In the genomic region with DNA sequence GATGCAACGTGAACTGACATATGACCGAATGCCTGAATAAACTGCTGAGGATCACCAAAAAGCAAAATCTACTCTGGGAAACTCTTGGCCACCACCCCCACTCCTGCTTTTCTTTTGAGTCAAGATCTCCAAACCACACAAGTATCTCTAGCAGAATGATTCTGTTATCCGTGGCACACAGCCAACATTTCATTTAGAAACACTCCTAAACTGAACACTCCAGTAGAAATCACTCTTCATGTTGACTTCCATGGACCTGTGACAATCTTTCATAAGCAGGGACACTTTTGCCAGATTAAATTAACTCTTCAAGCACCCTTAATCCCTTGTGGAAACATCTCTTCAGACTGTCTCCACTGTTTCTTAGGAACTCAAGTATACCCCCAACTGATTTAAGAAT, we compare ENCODE assay signal across 11 cellular contexts. TPM values are rescaled to one million over a fixed set of nuclear protein-coding genes. Genes with fewer than 3 reads are reported as not detected.
DNase-seq lines count a peak whose midpoint lies in the region; ATAC-seq and TF ChIP-seq lines count a peak whose summit lies in the region.
"Had no signal": no experiment of that assay in that cellular context is flagged by ENCODE, and none has a peak within 500 bp of the region (broad histone marks: within the 10 kb centered on the region; RNA-seq: fewer than 3 reads in every experiment).

No MANE protein-coding gene starts in this region.

- H3K27ac Mint-ChIP-seq in naive thymus-derived CD4-positive, alpha-beta T cell: no peak overlapping the region
- H3K27ac Mint-ChIP-seq: T-cell had no signal

- no peak overlapping the region for H3K4me3 ChIP-seq in fibroblast of mammary gland (ENCODE audit: control insufficient read depth, low read depth, low read length)
- H3K4me3 ChIP-seq in naive thymus-derived CD4-positive, alpha-beta T cell (ENCODE audit: low read length): no peak overlapping the region

- H3K4me1 ChIP-seq in naive thymus-derived CD4-positive, alpha-beta T cell (ENCODE audit: control insufficient read depth in 2 of 2, insufficient read depth in 2 of 2, low read length in 2 of 2): no peaks in the 10 kb centered on the region

- no peaks in the 10 kb centered on the region for H3K9me3 ChIP-seq in naive thymus-derived CD4-positive, alpha-beta T cell (ENCODE audit: control insufficient read depth in 2 of 3, low read length in 3 of 3)

- no peak overlapping the region for H3K4me3 Mint-ChIP-seq in naive thymus-derived CD4-positive, alpha-beta T cell
- H3K4me3 Mint-ChIP-seq: T-cell had no signal

- no peak for TF ChIP-seq CTCF in fibroblast of mammary gland (conservative IDR thresholded peaks at IDR 0.05; ENCODE audit: control insufficient read depth, insufficient read depth, low read depth, low read length)

- H3K27me3 ChIP-seq in naive thymus-derived CD4-positive, alpha-beta T cell (ENCODE audit: control insufficient read depth in 2 of 2, insufficient read depth in 2 of 2, low read length in 2 of 2): no peaks in the 10 kb centered on the region

- H3K36me3 ChIP-seq in naive thymus-derived CD4-positive, alpha-beta T cell (ENCODE audit: control insufficient read depth in 2 of 3, insufficient read depth in 3 of 3, low read length in 3 of 3): no peaks in the 10 kb centered on the region

- H3K27ac ChIP-seq in naive thymus-derived CD4-positive, alpha-beta T cell (ENCODE audit: low read depth, low read length): no peak overlapping the region

- peaks cover 0 to 3% (median 0%) of the 10 kb centered on the region in 11 donors for H3K9me3 Mint-ChIP-seq in naive thymus-derived CD4-positive, alpha-beta T cell
- H3K9me3 Mint-ChIP-seq: T-cell had no signal

- peaks cover 0 to 1% (median 0%) of the 10 kb centered on the region in 7 donors for H3K4me1 Mint-ChIP-seq in naive thymus-derived CD4-positive, alpha-beta T cell
- H3K4me1 Mint-ChIP-seq: T-cell had no signal

- H3K27me3 Mint-ChIP-seq in naive thymus-derived CD4-positive, alpha-beta T cell: no peaks in the 10 kb centered on the region
- H3K27me3 Mint-ChIP-seq: T-cell had no signal

- intact Hi-C loops in naive thymus-derived CD4-positive, alpha-beta T cell (cut with micrococcal nuclease): no loop called here

- H3K36me3 Mint-ChIP-seq in naive thymus-derived CD4-positive, alpha-beta T cell: peaks cover 0 to 34% (median 8%) of the 10 kb centered on the region in 5 donors

- POLR2A ChIA-PET in naive thymus-derived CD4-positive, alpha-beta T cell (lab: Charles Lee): no interaction called here

- ATAC-seq in GM21367 (IDR thresholded peaks at IDR 0.05; ENCODE audit: unreplicated experiment) (no peak), GM18858 (IDR thresholded peaks at IDR 0.05; ENCODE audit: unreplicated experiment) (no peak)
- no peak for ATAC-seq in naive thymus-derived CD4-positive, alpha-beta T cell
- ATAC-seq: T-cell had no signal

- DNase-seq in NCI-H2227 (lab: John Stamatoyannopoulos, UW; ENCODE audit: unreplicated experiment): peak; percentile 1
- no peak for DNase-seq in NCI-H2227 treated with DMSO at 0.1 percent for 48 hours (lab: John Stamatoyannopoulos, UW)
- DNase-seq in NCI-H226: peak; percentile 39
- peak; percentile 87 for DNase-seq in fibroblast of mammary gland (ENCODE audit: low read depth)
- DNase-seq in renal cortical epithelial cell (ENCODE audit: low read depth): peak; percentile 57
- no peak for DNase-seq in naive thymus-derived CD4-positive, alpha-beta T cell
- DNase-seq: T-cell had no signal

- CTCF ChIA-PET in naive thymus-derived CD4-positive, alpha-beta T cell (lab: Charles Lee): no interaction called here

RNA-seq across cellular contexts. Expression of gene VSIG10L2, which starts 44.4 kb away (rescaled TPM):
- total RNA-seq in renal cortical epithelial cell: not detected in 2 replicates
- total RNA-seq in naive thymus-derived CD4-positive, alpha-beta T cell: not detected
- polyA plus RNA-seq in naive thymus-derived CD4-positive, alpha-beta T cell: not detected
- total RNA-seq: T-cell had no signal
- polyA plus RNA-seq: AG04450, neural cell had no signal

Comparison
In these comparisons a context has a peak if more than half of its experiments do, and no peak if none do; other contexts are left out.
1. DNase-seq: peak in NCI-H2227 (single experiment), NCI-H226 (single experiment), fibroblast of mammary gland (single experiment) and renal cortical epithelial cell (single experiment); none in NCI-H2227 treated with DMSO at 0.1 percent for 48 hours (single experiment) and naive thymus-derived CD4-positive, alpha-beta T cell (0 of 9).